ENCODE assay signal across 1 cellular context in genomic region chr13:113857531-113858195, GRCh38.
TF ChIP-seq lines count a peak whose summit lies in the region.

No MANE protein-coding gene starts in this region.

TF ChIP-seq in GM23338, 12 proteins besides CTCF, POLR2A, EP300 and RAD21 (continued from another document):
- no peak for TF ChIP-seq CREB1 (CRISPR knock-in tag; IDR thresholded peaks at IDR 0.05; ENCODE audit: low read depth)
- TF ChIP-seq REST (IDR thresholded peaks at IDR 0.05; ENCODE audit: unreplicated experiment), result no peak
- no peak for TF ChIP-seq STAT1 (IDR thresholded peaks at IDR 0.05; ENCODE audit: unreplicated experiment)
